ENCODE assay signal across 16 cellular contexts in the genomic region with DNA sequence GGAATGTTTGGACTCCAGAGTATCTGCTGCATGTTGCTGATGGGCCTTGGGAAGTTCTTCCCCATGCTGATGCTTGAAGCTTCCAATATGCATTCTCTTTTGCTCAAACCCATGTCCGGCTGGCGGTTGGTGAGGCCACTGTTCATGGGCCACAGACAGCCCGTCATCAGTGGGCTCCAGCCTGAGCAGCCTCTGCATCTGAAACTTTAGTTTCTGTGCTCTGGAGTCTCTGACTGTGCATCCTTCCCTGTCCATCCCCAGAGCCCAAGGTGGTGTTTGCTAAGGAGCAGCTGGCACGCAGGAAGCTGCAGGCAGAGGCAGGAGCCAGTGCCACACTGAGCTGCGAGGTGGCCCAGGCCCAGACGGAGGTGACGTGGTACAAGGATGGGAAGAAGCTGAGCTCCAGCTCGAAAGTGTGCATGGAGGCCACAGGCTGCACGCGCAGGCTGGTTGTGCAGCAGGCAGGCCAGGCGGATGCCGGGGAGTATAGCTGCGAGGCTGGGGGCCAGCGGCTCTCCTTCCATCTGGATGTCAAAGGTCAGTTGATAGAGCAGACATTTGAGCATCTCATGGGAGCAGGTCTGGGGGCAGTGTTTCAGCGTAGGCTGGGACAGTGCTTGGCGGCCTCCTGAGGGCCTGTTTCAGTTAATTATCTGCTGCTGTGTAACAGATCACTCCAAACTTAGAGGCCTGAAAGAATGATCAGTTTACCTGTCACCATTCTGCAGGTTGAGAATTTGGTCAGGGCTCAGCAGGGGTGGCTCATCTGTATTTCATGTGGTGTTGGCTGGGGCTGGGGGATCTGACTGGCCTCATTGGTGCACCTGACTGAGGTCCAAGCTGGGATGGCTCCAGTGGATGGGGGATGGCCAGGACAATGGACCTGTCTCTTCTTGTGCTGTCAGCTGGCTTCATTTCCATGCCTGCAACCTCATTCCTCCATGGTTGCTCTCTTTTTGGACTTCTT.
"Had no signal": no experiment of that assay in that cellular context is flagged by ENCODE, and none has a peak within 500 bp of the region (broad histone marks: within the 10 kb centered on the region; RNA-seq: fewer than 3 reads in every experiment).

No MANE protein-coding gene starts in this region.

- H3K4me1 ChIP-seq: tibial artery, upper lobe of right lung had no signal

- H3K27ac ChIP-seq: foreskin keratinocyte, hepatocyte, right atrium auricular region, tibial artery, upper lobe of right lung, vagina had no signal

- H3K9me3 ChIP-seq: upper lobe of right lung, vagina had no signal

- H3K4me3 ChIP-seq: hepatocyte, right atrium auricular region, smooth muscle cell, tibial artery, upper lobe of right lung, vagina had no signal

- ATAC-seq: effector memory CD8-positive, alpha-beta T cell; foreskin keratinocyte; naive thymus-derived CD4-positive, alpha-beta T cell; stimulated activated effector memory CD8-positive, alpha-beta T cell treated with anti-CD3 and anti-CD28 coated beads, Interleukin-12 subunit alpha, Interleukin-12 subunit beta, amount 100 ng/mL, for 72 hours; stimulated activated naive CD8-positive, alpha-beta T cell treated with anti-CD3 and anti-CD28 coated beads, Interleukin-15, Interleukin-2, amounts not matched to agents 100 U/mL and 50 U/mL, for 24 hours; upper lobe of right lung had no signal

- H3K27me3 ChIP-seq: foreskin keratinocyte, hepatocyte, right atrium auricular region, tibial artery, upper lobe of right lung, vagina had no signal

- DNase-seq: effector memory CD8-positive, alpha-beta T cell; foreskin keratinocyte; head of caudate nucleus; kidney glomerular epithelial cell; mesendoderm; naive thymus-derived CD4-positive, alpha-beta T cell; nephron progenitor cell; stimulated activated CD4-positive, alpha-beta T cell treated with anti-CD3 and anti-CD28 coated beads, Interleukin-2, amount 100 ng/mL, for 48 hours; stimulated activated naive CD8-positive, alpha-beta T cell treated with anti-CD3 and anti-CD28 coated beads, Interleukin-15, Interleukin-2, amounts not matched to agents 100 U/mL and 50 U/mL, for 24 hours; tibial artery; upper lobe of right lung had no signal

- H3K36me3 ChIP-seq: upper lobe of right lung had no signal
